1 cellular context compared by ENCODE assay signal in the genomic region with DNA sequence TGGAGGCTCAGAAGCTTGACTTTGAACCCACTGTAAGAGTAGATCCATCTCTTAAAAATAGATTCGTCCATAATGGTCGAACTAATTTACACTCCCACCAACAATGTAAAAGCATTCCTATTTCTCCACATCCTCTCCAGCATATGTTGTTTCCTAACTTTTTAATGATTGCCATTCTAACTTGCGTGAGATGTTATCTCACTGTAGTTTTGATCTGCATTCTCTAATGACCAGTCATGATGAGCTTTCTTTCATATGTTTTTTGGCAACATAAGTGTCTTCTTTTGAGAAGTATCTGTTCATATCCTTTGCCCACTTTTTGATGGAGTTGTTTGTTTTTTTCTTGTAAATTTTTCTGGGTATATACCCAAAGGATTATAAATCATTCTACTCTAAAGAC. TPM values are rescaled to one million over a fixed set of nuclear protein-coding genes. Genes with fewer than 3 reads are reported as not detected.
"Had no signal": no experiment of that assay in that cellular context is flagged by ENCODE, and none has a peak within 500 bp of the region (broad histone marks: within the 10 kb centered on the region; RNA-seq: fewer than 3 reads in every experiment).

No MANE protein-coding gene starts in this region.

RNA-seq across cellular contexts. Expression of gene ADGRG6, which starts 44.4 kb away (rescaled TPM):
- total RNA-seq: natural killer cell treated with Interleukin-12 subunit alpha and Interleukin-12 subunit beta and Interleukin-15 and Interleukin-18, amount 100 ng/mL, for 72 hours had no signal
